26 cellular contexts compared by ENCODE assay signal in genomic region chr12:2242206-2242605, GRCh38.
"Had no signal": no experiment of that assay in that cellular context is flagged by ENCODE, and none has a peak within 500 bp of the region (broad histone marks: within the 10 kb centered on the region; RNA-seq: fewer than 3 reads in every experiment).

No MANE protein-coding gene starts in this region.

- H3K4me3 Mint-ChIP-seq: dendritic cell treated with granulocyte-macrophage colony-stimulating factor and Interleukin-4, amounts not matched to agents 40 ng/mL and 50 ng/mL, for 4 days; endodermal cell; memory B cell; mesothelial cell of epicardium; naive B cell; natural killer cell treated with Interleukin-12 subunit alpha and Interleukin-12 subunit beta and Interleukin-15 and Interleukin-18, amount 100 ng/mL, for 72 hours; neural crest cell; stimulated activated memory B cell treated with anti-CD40 and anti-IgM and Interleukin-4, amounts not matched to agents 10 μg/mL and 1 μg/mL and 100 μg/mL, for 72 hours had no signal

- H2AFZ ChIP-seq: parathyroid adenoma had no signal

- H3K27ac ChIP-seq: colonic mucosa, epithelial cell of prostate, parathyroid adenoma, prostate gland, thoracic aorta, tibial nerve, upper lobe of right lung had no signal

- H3K4me3 ChIP-seq: colonic mucosa, lung, mucosa of descending colon, prostate gland, right atrium auricular region, thoracic aorta, tibial nerve, upper lobe of right lung, uterus had no signal

- H3K4me1 ChIP-seq: colonic mucosa, parathyroid adenoma, prostate gland, tibial nerve had no signal

- H3K9me3 Mint-ChIP-seq: dendritic cell treated with granulocyte-macrophage colony-stimulating factor and Interleukin-4, amounts not matched to agents 40 ng/mL and 50 ng/mL, for 4 days; endodermal cell; memory B cell; mesothelial cell of epicardium; naive B cell; natural killer cell treated with Interleukin-12 subunit alpha and Interleukin-12 subunit beta and Interleukin-15 and Interleukin-18, amount 100 ng/mL, for 72 hours; neural crest cell; stimulated activated memory B cell treated with anti-CD40 and anti-IgM and Interleukin-4, amounts not matched to agents 10 μg/mL and 1 μg/mL and 100 μg/mL, for 72 hours had no signal

- H3K9me3 ChIP-seq: colonic mucosa, mucosa of descending colon, prostate gland, right atrium auricular region, thoracic aorta, tibial nerve, upper lobe of right lung, uterus had no signal

- H3K27ac Mint-ChIP-seq: dendritic cell treated with granulocyte-macrophage colony-stimulating factor and Interleukin-4, amounts not matched to agents 40 ng/mL and 50 ng/mL, for 4 days; endodermal cell; mesothelial cell of epicardium; naive B cell; natural killer cell treated with Interleukin-12 subunit alpha and Interleukin-12 subunit beta and Interleukin-15 and Interleukin-18, amount 100 ng/mL, for 72 hours; stimulated activated memory B cell treated with anti-CD40 and anti-IgM and Interleukin-4, amounts not matched to agents 10 μg/mL and 1 μg/mL and 100 μg/mL, for 72 hours had no signal

- H3K27me3 ChIP-seq: colonic mucosa, right atrium auricular region, tibial nerve, upper lobe of right lung, uterus had no signal

- H3K36me3 ChIP-seq: colonic mucosa, prostate gland, thoracic aorta, tibial nerve, upper lobe of right lung, uterus had no signal

- H3K27me3 Mint-ChIP-seq: dendritic cell treated with granulocyte-macrophage colony-stimulating factor and Interleukin-4, amounts not matched to agents 40 ng/mL and 50 ng/mL, for 4 days; stimulated activated memory B cell treated with anti-CD40 and anti-IgM and Interleukin-4, amounts not matched to agents 10 μg/mL and 1 μg/mL and 100 μg/mL, for 72 hours had no signal

- ATAC-seq: esophagus mucosa; mucosa of descending colon; natural killer cell treated with Interleukin-12 subunit alpha and Interleukin-12 subunit beta and Interleukin-15 and Interleukin-18, amount 100 ng/mL, for 72 hours; sciatic nerve; stimulated activated memory B cell treated with anti-CD40 and anti-IgM and Interleukin-4, amounts not matched to agents 10 μg/mL and 1 μg/mL and 100 μg/mL, for 72 hours; upper lobe of right lung had no signal

- H3K9ac ChIP-seq: parathyroid adenoma had no signal

- DNase-seq: colonic mucosa; effector CD8-positive, alpha-beta T cell; foreskin fibroblast; mucosa of descending colon; naive B cell; stimulated activated CD4-positive, alpha-beta T cell treated with anti-CD3 and anti-CD28 coated beads, Interleukin-2, amount 100 ng/mL, for 24 hours; stimulated activated CD4-positive, alpha-beta T cell treated with anti-CD3 and anti-CD28 coated beads, Interleukin-4, amount 100 ng/mL, for 4 hours; stimulated activated naive CD8-positive, alpha-beta T cell treated with anti-CD3 and anti-CD28 coated beads, Interleukin-15, Interleukin-2, amounts not matched to agents 100 U/mL and 50 U/mL, for 24 hours; upper lobe of right lung; uterus had no signal

- H3K79me2 ChIP-seq: parathyroid adenoma had no signal

- H3K36me3 Mint-ChIP-seq: memory B cell; mesothelial cell of epicardium; naive B cell; natural killer cell treated with Interleukin-12 subunit alpha and Interleukin-12 subunit beta and Interleukin-15 and Interleukin-18, amount 100 ng/mL, for 72 hours; stimulated activated memory B cell treated with anti-CD40 and anti-IgM and Interleukin-4, amounts not matched to agents 10 μg/mL and 1 μg/mL and 100 μg/mL, for 72 hours had no signal
